7 cellular contexts compared by ENCODE assay signal in the genomic region with DNA sequence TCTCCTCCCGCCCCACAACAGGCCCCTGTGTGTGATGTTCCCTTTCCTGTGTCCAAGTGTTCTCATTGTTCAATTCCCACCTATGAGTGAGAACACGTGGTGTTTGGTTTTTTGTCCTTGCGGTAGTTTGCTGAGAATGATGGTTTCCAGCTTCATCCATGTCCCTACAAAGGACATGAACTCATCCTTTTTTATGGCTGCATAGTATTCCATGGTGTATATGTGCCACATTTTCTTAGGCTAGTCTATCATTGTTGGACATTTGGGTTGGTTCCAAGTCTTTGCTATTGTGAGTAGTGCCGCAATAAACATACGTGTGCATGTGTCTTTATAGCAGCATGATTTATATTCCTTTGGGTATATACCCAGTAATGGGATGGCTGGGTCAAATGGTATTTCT. TPM values are rescaled to one million over a fixed set of nuclear protein-coding genes. Genes with fewer than 3 reads are reported as not detected.
DNase-seq lines count a peak whose midpoint lies in the region; ATAC-seq and TF ChIP-seq lines count a peak whose summit lies in the region.
"Not testable (repeated sequence)": the region's sequence is repeated elsewhere in the genome, so short reads cannot be mapped to it uniquely, and the experiment has no call there.

No MANE protein-coding gene starts in this region.

- not testable (repeated sequence) for H3K4me3 ChIP-seq in DND-41 (ENCODE audit: low read depth in 1 of 2, low read length in 2 of 2)
- H3K4me3 ChIP-seq in coronary artery (peak overlapping the region; percentile 85), right atrium auricular region (peak overlapping the region; percentile 78 to 98)

- H3K27me3 ChIP-seq in DND-41 (ENCODE audit: insufficient read depth, low read length, poor library complexity); right atrium auricular region: not testable (repeated sequence)

- not testable (repeated sequence) for H3K9ac ChIP-seq in DND-41 (ENCODE audit: low read depth, low read length)

- H3K79me2 ChIP-seq in DND-41 (ENCODE audit: insufficient read depth, low read length), result peaks cover 91% of the 10 kb centered on the region

- peak overlapping the region; percentile 78; the same call in 1 of the 2 replicates for H3K4me2 ChIP-seq in DND-41 (ENCODE audit: insufficient read depth, low read length)

- ATAC-seq in DND-41 (ENCODE audit: insufficient read depth, low read depth); stimulated activated effector memory CD8-positive, alpha-beta T cell treated with anti-CD3 and anti-CD28 coated beads, Interleukin-12 subunit alpha, Interleukin-12 subunit beta, amount 100 ng/mL, for 72 hours: not testable (repeated sequence)

- not testable (repeated sequence) for TF ChIP-seq CTCF in DND-41 (IDR thresholded peaks at IDR 0.05; ENCODE audit: borderline replicate concordance, extremely low read depth, low read length, poor library complexity, severe bottlenecking); coronary artery (IDR thresholded peaks at IDR 0.05); right atrium auricular region (IDR thresholded peaks at IDR 0.05); nephron (IDR thresholded peaks at IDR 0.05; ENCODE audit: unreplicated experiment in 3 of 3)

- not testable (repeated sequence) for H3K27ac ChIP-seq in DND-41 (ENCODE audit: low read length); coronary artery; right atrium auricular region

- H3K4me1 ChIP-seq in DND-41 (ENCODE audit: insufficient read depth, low read length) (peaks cover 44% of the 10 kb centered on the region), right atrium auricular region (peaks cover 0 to 37% of the 10 kb centered on the region in 2 donors)

- not testable (repeated sequence) for H2AFZ ChIP-seq in DND-41 (ENCODE audit: low read depth, low read length)

- peaks cover 31% of the 10 kb centered on the region for H4K20me1 ChIP-seq in DND-41 (ENCODE audit: insufficient read depth, low read length)

- DNase-seq in DND-41; T-helper 2 cell treated with Interferon-gamma antibody and Interleukin-4, amounts not matched to agents 5 μg/mL and 100 μg/mL, for 36 hours (ENCODE audit: low spot score); activated naive CD4-positive, alpha-beta T cell treated with anti-CD3 and anti-CD28 coated beads for 36 hours; coronary artery (ENCODE audit: low spot score); right atrium auricular region (ENCODE audit: low spot score); stimulated activated effector memory CD8-positive, alpha-beta T cell treated with anti-CD3 and anti-CD28 coated beads, Interleukin-12 subunit alpha, Interleukin-12 subunit beta, amount 100 ng/mL, for 72 hours (ENCODE audit: low spot score in 2 of 2): not testable (repeated sequence)

- intact Hi-C loops in activated naive CD4-positive, alpha-beta T cell treated with anti-CD3 and anti-CD28 coated beads for 36 hours (cut with micrococcal nuclease), result loop anchor here (5.0 to 10.0 kb wide), 3 partner anchors 259 to 471 kb away; partner anchors contain the start of genes C5orf24 and SAR1B

- H3K4me1 Mint-ChIP-seq in T-helper 2 cell treated with Interferon-gamma antibody and Interleukin-4, amounts not matched to agents 5 μg/mL and 100 μg/mL, for 36 hours (ENCODE audit: low read depth), result peaks cover 33% of the 10 kb centered on the region
- peaks cover 57% of the 10 kb centered on the region for H3K4me1 Mint-ChIP-seq in activated naive CD4-positive, alpha-beta T cell treated with anti-CD3 and anti-CD28 coated beads for 36 hours (ENCODE audit: low read depth)
- H3K4me1 Mint-ChIP-seq in nephron, result peaks cover 22% of the 10 kb centered on the region
- H3K4me1 Mint-ChIP-seq in stimulated activated effector memory CD8-positive, alpha-beta T cell treated with anti-CD3 and anti-CD28 coated beads, Interleukin-12 subunit alpha, Interleukin-12 subunit beta, amount 100 ng/mL, for 72 hours, result peaks cover 34% of the 10 kb centered on the region

- peak overlapping the region; percentile 66 for H3K4me3 Mint-ChIP-seq in T-helper 2 cell treated with Interferon-gamma antibody and Interleukin-4, amounts not matched to agents 5 μg/mL and 100 μg/mL, for 36 hours
- H3K4me3 Mint-ChIP-seq in activated naive CD4-positive, alpha-beta T cell treated with anti-CD3 and anti-CD28 coated beads for 36 hours, result peak overlapping the region; percentile 60
- peak overlapping the region; percentile 68 to 76 (median 72) for H3K4me3 Mint-ChIP-seq in nephron
- peak overlapping the region; percentile 96 for H3K4me3 Mint-ChIP-seq in stimulated activated effector memory CD8-positive, alpha-beta T cell treated with anti-CD3 and anti-CD28 coated beads, Interleukin-12 subunit alpha, Interleukin-12 subunit beta, amount 100 ng/mL, for 72 hours

- not testable (repeated sequence) for H3K27ac Mint-ChIP-seq in T-helper 2 cell treated with Interferon-gamma antibody and Interleukin-4, amounts not matched to agents 5 μg/mL and 100 μg/mL, for 36 hours; activated naive CD4-positive, alpha-beta T cell treated with anti-CD3 and anti-CD28 coated beads for 36 hours; nephron; stimulated activated effector memory CD8-positive, alpha-beta T cell treated with anti-CD3 and anti-CD28 coated beads, Interleukin-12 subunit alpha, Interleukin-12 subunit beta, amount 100 ng/mL, for 72 hours

- not testable (repeated sequence) for H3K9me3 Mint-ChIP-seq in T-helper 2 cell treated with Interferon-gamma antibody and Interleukin-4, amounts not matched to agents 5 μg/mL and 100 μg/mL, for 36 hours; activated naive CD4-positive, alpha-beta T cell treated with anti-CD3 and anti-CD28 coated beads for 36 hours; nephron; stimulated activated effector memory CD8-positive, alpha-beta T cell treated with anti-CD3 and anti-CD28 coated beads, Interleukin-12 subunit alpha, Interleukin-12 subunit beta, amount 100 ng/mL, for 72 hours

- H3K36me3 ChIP-seq in DND-41 (ENCODE audit: insufficient read depth, low read length) (peaks cover 40% of the 10 kb centered on the region), right atrium auricular region (peaks cover 13% of the 10 kb centered on the region)

- CTCF ChIA-PET in activated naive CD4-positive, alpha-beta T cell treated with anti-CD3 and anti-CD28 coated beads for 36 hours (lab: Charles Lee), result not testable (repeated sequence)

- not testable (repeated sequence) for H3K27me3 Mint-ChIP-seq in T-helper 2 cell treated with Interferon-gamma antibody and Interleukin-4, amounts not matched to agents 5 μg/mL and 100 μg/mL, for 36 hours (ENCODE audit: low read depth); activated naive CD4-positive, alpha-beta T cell treated with anti-CD3 and anti-CD28 coated beads for 36 hours (ENCODE audit: low read depth); nephron (ENCODE audit: low read depth)

- not testable (repeated sequence) for H3K9me3 ChIP-seq in DND-41 (ENCODE audit: insufficient read depth, low read length, severe bottlenecking); right atrium auricular region

- H3K36me3 Mint-ChIP-seq in T-helper 2 cell treated with Interferon-gamma antibody and Interleukin-4, amounts not matched to agents 5 μg/mL and 100 μg/mL, for 36 hours (ENCODE audit: low read depth), result peaks cover 37% of the 10 kb centered on the region
- peaks cover 28% of the 10 kb centered on the region for H3K36me3 Mint-ChIP-seq in activated naive CD4-positive, alpha-beta T cell treated with anti-CD3 and anti-CD28 coated beads for 36 hours (ENCODE audit: low read depth)
- H3K36me3 Mint-ChIP-seq in nephron (ENCODE audit: low read depth), result peaks cover 26% of the 10 kb centered on the region
- peaks cover 76% of the 10 kb centered on the region for H3K36me3 Mint-ChIP-seq in stimulated activated effector memory CD8-positive, alpha-beta T cell treated with anti-CD3 and anti-CD28 coated beads, Interleukin-12 subunit alpha, Interleukin-12 subunit beta, amount 100 ng/mL, for 72 hours

RNA-seq across cellular contexts. Expression of gene UBE2B, which starts 2.3 kb away (rescaled TPM):
- 100 to 1,000 TPM; 116 to 129 TPM for total RNA-seq in activated naive CD4-positive, alpha-beta T cell treated with anti-CD3 and anti-CD28 coated beads for 36 hours
- total RNA-seq in right atrium auricular region, result 10 to 100 TPM; 61.2 to 81.9 TPM

RNA-seq across cellular contexts. Expression of gene CDKL3, which starts 6.7 kb away (rescaled TPM):
- 1 to 10 TPM; 2.4 to 3.3 TPM for total RNA-seq in activated naive CD4-positive, alpha-beta T cell treated with anti-CD3 and anti-CD28 coated beads for 36 hours
- total RNA-seq in right atrium auricular region, result 1 to 10 TPM; 4.9 to 5.9 TPM

RNA-seq across cellular contexts. Expression of gene CDKN2AIPNL, which starts 38.0 kb away (rescaled TPM):
- total RNA-seq in activated naive CD4-positive, alpha-beta T cell treated with anti-CD3 and anti-CD28 coated beads for 36 hours, result 10 to 100 TPM; 31.1 to 31.5 TPM
- 10 to 100 TPM; 28.2 to 32.8 TPM for total RNA-seq in right atrium auricular region
